In genomic region chr18:2994603-2995432, GRCh38 we compare ENCODE assay signal across 8 cellular contexts. TPM values are rescaled to one million over a fixed set of nuclear protein-coding genes. Genes with fewer than 3 reads are reported as not detected.
DNase-seq lines count a peak whose midpoint lies in the region; ATAC-seq and TF ChIP-seq lines count a peak whose summit lies in the region.

No MANE protein-coding gene starts in this region.

- peak; percentile 76 for ATAC-seq in HG03342 (IDR thresholded peaks at IDR 0.05; ENCODE audit: unreplicated experiment)
- ATAC-seq in activated CD4-positive, CD25-positive, alpha-beta regulatory T cell treated with anti-CD3 and anti-CD28 coated beads, Interleukin-2, amount 50 U/mL, for 24 hours: peak; percentile 74 to 88

- no peak overlapping the region for H3K27ac Mint-ChIP-seq in endodermal cell

- H3K9ac ChIP-seq in endodermal cell (ENCODE audit: extremely low read depth, low read length, poor library complexity, severe bottlenecking): no peak overlapping the region

- peak; percentile 46 for DNase-seq in NCI-H146 (lab: John Stamatoyannopoulos, UW)
- no peak for DNase-seq in NCI-H146 treated with DMSO at 0.1 percent for 48 hours (lab: John Stamatoyannopoulos, UW; ENCODE audit: unreplicated experiment)
- DNase-seq in endodermal cell: peak; percentile 73
- peak; percentile 73 to 78 for DNase-seq in stimulated activated CD4-positive, alpha-beta T cell treated with anti-CD3 and anti-CD28 coated beads, Interleukin-2, amount 100 ng/mL, for 24 hours
- DNase-seq in medulla oblongata (ENCODE audit: extremely low spot score): no peak
- no peak for DNase-seq in NCI-H446 treated with DMSO at 0.1 percent for 48 hours (lab: John Stamatoyannopoulos, UW)

- no peaks in the 10 kb centered on the region for H3K27me3 ChIP-seq in endodermal cell (ENCODE audit: control insufficient read depth, insufficient read depth, low read length, poor library complexity, severe bottlenecking)

- peaks cover 3% of the 10 kb centered on the region for H3K9me3 Mint-ChIP-seq in endodermal cell

- H3K4me3 ChIP-seq in endodermal cell (ENCODE audit: low read length): no peak overlapping the region

- H3K4me1 Mint-ChIP-seq in endodermal cell: peaks cover 13% of the 10 kb centered on the region

- H3K36me3 ChIP-seq in endodermal cell (ENCODE audit: control insufficient read depth, insufficient read depth, low read length): no peaks in the 10 kb centered on the region

- peaks cover 10% of the 10 kb centered on the region for H3K36me3 Mint-ChIP-seq in endodermal cell (ENCODE audit: low read depth)

- peak; percentile 69 for TF ChIP-seq CTCF in endodermal cell (conservative IDR thresholded peaks at IDR 0.05)

- H3K9me3 ChIP-seq in endodermal cell (ENCODE audit: control insufficient read depth, low read length): peaks cover 4% of the 10 kb centered on the region

- no peaks in the 10 kb centered on the region for H3K4me1 ChIP-seq in endodermal cell (ENCODE audit: control insufficient read depth, insufficient read depth, low read length)

- H3K4me3 Mint-ChIP-seq in endodermal cell: no peak overlapping the region

- H3K27me3 Mint-ChIP-seq in endodermal cell (ENCODE audit: insufficient read depth): no peaks in the 10 kb centered on the region

- no peak overlapping the region for H3K27ac ChIP-seq in endodermal cell (ENCODE audit: low read depth, low read length)

- 75 to 96% methylated on average over 4 to 6 of the region's 6 CpGs for WGBS in endodermal cell (ENCODE audit: insufficient coverage in 1 of 2, insufficient read length in 1 of 2), 2 experiments

RNA-seq across cellular contexts. Expression of gene LPIN2, which starts 18.1 kb away (rescaled TPM):
- total RNA-seq in endodermal cell: 10 to 100 TPM; 22.9 to 31.8 TPM
- polyA plus RNA-seq in endodermal cell (2013, experiment 1 of 2): 22.0 TPM
- 24.4 TPM for polyA plus RNA-seq in endodermal cell (2013, experiment 2 of 2)

Comparison
In these comparisons a context has a peak if more than half of its experiments do, and no peak if none do; other contexts are left out.
1. DNase-seq: peak in NCI-H146 (single experiment), endodermal cell (single experiment) and stimulated activated CD4-positive, alpha-beta T cell treated with anti-CD3 and anti-CD28 coated beads, Interleukin-2, amount 100 ng/mL, for 24 hours (2 of 2); none in NCI-H146 treated with DMSO at 0.1 percent for 48 hours (single experiment), medulla oblongata (single experiment) and NCI-H446 treated with DMSO at 0.1 percent for 48 hours (single experiment).